Comparison of ENCODE assay signal across 1 cellular context in the genomic region with DNA sequence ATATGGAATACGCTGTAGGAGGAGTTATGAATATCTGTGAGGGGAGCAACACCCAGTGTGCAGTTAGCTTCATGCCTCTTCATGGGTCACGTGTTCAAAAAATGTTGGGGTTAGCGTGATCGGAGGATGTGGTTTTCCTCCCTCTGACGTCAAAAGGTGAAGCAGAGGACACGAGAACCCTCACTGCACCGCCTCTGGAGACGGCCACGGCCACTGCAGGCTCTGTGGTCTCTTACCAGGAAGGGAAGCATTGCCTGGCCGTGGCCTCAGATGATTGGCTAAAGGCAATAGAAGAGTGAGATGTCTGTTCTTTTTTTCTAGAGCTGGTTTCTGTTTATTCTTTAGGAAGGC.
TF ChIP-seq lines count a peak whose summit lies in the region.

No MANE protein-coding gene starts in this region.

TF ChIP-seq in GM23338, 12 proteins besides CTCF, POLR2A, EP300 and RAD21 (continued from another document):
- TF ChIP-seq, protein P1, sequence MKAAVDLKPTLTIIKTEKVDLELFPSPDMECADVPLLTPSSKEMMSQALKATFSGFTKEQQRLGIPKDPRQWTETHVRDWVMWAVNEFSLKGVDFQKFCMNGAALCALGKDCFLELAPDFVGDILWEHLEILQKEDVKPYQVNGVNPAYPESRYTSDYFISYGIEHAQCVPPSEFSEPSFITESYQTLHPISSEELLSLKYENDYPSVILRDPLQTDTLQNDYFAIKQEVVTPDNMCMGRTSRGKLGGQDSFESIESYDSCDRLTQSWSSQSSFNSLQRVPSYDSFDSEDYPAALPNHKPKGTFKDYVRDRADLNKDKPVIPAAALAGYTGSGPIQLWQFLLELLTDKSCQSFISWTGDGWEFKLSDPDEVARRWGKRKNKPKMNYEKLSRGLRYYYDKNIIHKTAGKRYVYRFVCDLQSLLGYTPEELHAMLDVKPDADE (IDR thresholded peaks at IDR 0.05) = no peak
- TF ChIP-seq, protein P2, sequence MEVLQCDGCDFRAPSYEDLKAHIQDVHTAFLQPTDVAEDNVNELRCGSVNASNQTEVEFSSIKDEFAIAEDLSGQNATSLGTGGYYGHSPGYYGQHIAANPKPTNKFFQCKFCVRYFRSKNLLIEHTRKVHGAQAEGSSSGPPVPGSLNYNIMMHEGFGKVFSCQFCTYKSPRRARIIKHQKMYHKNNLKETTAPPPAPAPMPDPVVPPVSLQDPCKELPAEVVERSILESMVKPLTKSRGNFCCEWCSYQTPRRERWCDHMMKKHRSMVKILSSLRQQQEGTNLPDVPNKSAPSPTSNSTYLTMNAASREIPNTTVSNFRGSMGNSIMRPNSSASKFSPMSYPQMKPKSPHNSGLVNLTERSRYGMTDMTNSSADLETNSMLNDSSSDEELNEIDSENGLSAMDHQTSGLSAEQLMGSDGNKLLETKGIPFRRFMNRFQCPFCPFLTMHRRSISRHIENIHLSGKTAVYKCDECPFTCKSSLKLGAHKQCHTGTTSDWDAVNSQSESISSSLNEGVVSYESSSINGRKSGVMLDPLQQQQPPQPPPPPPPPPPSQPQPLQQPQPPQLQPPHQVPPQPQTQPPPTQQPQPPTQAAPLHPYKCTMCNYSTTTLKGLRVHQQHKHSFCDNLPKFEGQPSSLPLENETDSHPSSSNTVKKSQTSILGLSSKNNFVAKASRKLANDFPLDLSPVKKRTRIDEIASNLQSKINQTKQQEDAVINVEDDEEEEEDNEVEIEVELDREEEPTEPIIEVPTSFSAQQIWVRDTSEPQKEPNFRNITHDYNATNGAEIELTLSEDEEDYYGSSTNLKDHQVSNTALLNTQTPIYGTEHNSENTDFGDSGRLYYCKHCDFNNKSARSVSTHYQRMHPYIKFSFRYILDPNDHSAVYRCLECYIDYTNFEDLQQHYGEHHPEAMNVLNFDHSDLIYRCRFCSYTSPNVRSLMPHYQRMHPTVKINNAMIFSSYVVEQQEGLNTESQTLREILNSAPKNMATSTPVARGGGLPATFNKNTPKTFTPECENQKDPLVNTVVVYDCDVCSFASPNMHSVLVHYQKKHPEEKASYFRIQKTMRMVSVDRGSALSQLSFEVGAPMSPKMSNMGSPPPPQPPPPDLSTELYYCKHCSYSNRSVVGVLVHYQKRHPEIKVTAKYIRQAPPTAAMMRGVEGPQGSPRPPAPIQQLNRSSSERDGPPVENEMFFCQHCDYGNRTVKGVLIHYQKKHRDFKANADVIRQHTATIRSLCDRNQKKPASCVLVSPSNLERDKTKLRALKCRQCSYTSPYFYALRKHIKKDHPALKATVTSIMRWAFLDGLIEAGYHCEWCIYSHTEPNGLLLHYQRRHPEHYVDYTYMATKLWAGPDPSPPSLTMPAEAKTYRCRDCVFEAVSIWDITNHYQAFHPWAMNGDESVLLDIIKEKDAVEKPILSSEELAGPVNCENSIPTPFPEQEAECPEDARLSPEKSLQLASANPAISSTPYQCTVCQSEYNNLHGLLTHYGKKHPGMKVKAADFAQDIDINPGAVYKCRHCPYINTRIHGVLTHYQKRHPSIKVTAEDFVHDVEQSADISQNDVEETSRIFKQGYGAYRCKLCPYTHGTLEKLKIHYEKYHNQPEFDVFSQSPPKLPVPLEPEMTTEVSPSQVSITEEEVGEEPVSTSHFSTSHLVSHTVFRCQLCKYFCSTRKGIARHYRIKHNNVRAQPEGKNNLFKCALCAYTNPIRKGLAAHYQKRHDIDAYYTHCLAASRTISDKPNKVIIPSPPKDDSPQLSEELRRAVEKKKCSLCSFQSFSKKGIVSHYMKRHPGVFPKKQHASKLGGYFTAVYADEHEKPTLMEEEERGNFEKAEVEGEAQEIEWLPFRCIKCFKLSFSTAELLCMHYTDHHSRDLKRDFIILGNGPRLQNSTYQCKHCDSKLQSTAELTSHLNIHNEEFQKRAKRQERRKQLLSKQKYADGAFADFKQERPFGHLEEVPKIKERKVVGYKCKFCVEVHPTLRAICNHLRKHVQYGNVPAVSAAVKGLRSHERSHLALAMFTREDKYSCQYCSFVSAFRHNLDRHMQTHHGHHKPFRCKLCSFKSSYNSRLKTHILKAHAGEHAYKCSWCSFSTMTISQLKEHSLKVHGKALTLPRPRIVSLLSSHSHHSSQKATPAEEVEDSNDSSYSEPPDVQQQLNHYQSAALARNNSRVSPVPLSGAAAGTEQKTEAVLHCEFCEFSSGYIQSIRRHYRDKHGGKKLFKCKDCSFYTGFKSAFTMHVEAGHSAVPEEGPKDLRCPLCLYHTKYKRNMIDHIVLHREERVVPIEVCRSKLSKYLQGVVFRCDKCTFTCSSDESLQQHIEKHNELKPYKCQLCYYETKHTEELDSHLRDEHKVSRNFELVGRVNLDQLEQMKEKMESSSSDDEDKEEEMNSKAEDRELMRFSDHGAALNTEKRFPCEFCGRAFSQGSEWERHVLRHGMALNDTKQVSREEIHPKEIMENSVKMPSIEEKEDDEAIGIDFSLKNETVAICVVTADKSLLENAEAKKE (CRISPR knock-in tag; IDR thresholded peaks at IDR 0.05) = no peak
- no peak for TF ChIP-seq ZNF114 (CRISPR knock-in tag; IDR thresholded peaks at IDR 0.05)
TF ChIP-seq in GM23338: peak in this region for 0.
